ENCODE assay signal across 14 cellular contexts in genomic region chr21:44348861-44349260, GRCh38. TPM values are rescaled to one million over a fixed set of nuclear protein-coding genes. Genes with fewer than 3 reads are reported as not detected.
DNase-seq lines count a peak whose midpoint lies in the region; ATAC-seq and TF ChIP-seq lines count a peak whose summit lies in the region.
"Had no signal": no experiment of that assay in that cellular context is flagged by ENCODE, and none has a peak within 500 bp of the region (broad histone marks: within the 10 kb centered on the region; RNA-seq: fewer than 3 reads in every experiment).

No MANE protein-coding gene starts in this region.

- no peaks in the 10 kb centered on the region for H3K4me1 ChIP-seq in neuronal stem cell (ENCODE audit: control insufficient read depth in 2 of 2, insufficient read depth in 1 of 2, low read depth in 1 of 2, low read length in 2 of 2)
- H3K4me1 ChIP-seq: BE2C, HAP-1 had no signal

- peaks cover 15% of the 10 kb centered on the region for H3K27me3 ChIP-seq in CD4-positive, alpha-beta T cell (ENCODE audit: control insufficient read depth, insufficient read depth, low read length)
- H3K27me3 ChIP-seq in HL-60 (ENCODE audit: insufficient read depth, poor library complexity, severe bottlenecking) (no peaks in the 10 kb centered on the region), neuronal stem cell (ENCODE audit: control insufficient read depth in 3 of 3, insufficient read depth in 3 of 3, low read depth in 1 of 3, low read length in 3 of 3) (peaks cover 2 to 28% (median 8%) of the 10 kb centered on the region in 3 experiments)

- H2AFZ ChIP-seq in neuronal stem cell (ENCODE audit: low read length): no peak overlapping the region

- no peak overlapping the region for H4K91ac ChIP-seq in neuronal stem cell (ENCODE audit: low read depth, low read length, poor library complexity)

- H2BK15ac ChIP-seq in neuronal stem cell (ENCODE audit: low read length): peak overlapping the region; percentile 89

- peaks cover 2% of the 10 kb centered on the region for H3K79me1 ChIP-seq in neuronal stem cell (ENCODE audit: low read depth, low read length)

- ATAC-seq in CD4-positive, alpha-beta T cell (ENCODE audit: poor library complexity): no peak
- no peak for ATAC-seq in GM21825 (IDR thresholded peaks at IDR 0.05; ENCODE audit: unreplicated experiment)
- ATAC-seq in GM18520 (IDR thresholded peaks at IDR 0.05; ENCODE audit: unreplicated experiment): no peak

- WGBS in neuronal stem cell (ENCODE audit: extremely low coverage in 2 of 2, insufficient read length in 2 of 2, insufficient replicate concordance in 1 of 2), 2 donors: no CpG with 5 or more reads among the region's 19 CpGs

- no peak overlapping the region for H2BK5ac ChIP-seq in neuronal stem cell (ENCODE audit: low read length)

- peak overlapping the region; percentile 8 for H3K18ac ChIP-seq in neuronal stem cell (ENCODE audit: low read length)

- POLR2A ChIA-PET in CD4-positive, alpha-beta T cell (lab: Charles Lee): interaction anchor here (0.6 kb wide), 1 partner anchor 9 kb away, joined by 3 read pairs; no protein-coding TSS in a partner anchor

- no peak overlapping the region for H3K4me2 ChIP-seq in neuronal stem cell (ENCODE audit: insufficient read depth, low read length, poor library complexity, severe bottlenecking)

- no peak overlapping the region for H3K14ac ChIP-seq in neuronal stem cell (ENCODE audit: low read length)

- peaks cover 18% of the 10 kb centered on the region for H3K4me1 Mint-ChIP-seq in CD4-positive, alpha-beta T cell (ENCODE audit: low read depth)
- peaks cover 39% of the 10 kb centered on the region for H3K4me1 Mint-ChIP-seq in dendritic cell treated with granulocyte-macrophage colony-stimulating factor and Interleukin-4, amounts not matched to agents 40 ng/mL and 50 ng/mL, for 4 days (ENCODE audit: low read depth)

- H2BK12ac ChIP-seq in neuronal stem cell (ENCODE audit: low read length): peak overlapping the region; percentile 58

- intact Hi-C loops in CD4-positive, alpha-beta T cell (cut with DNase I, micrococcal nuclease): no loop called here
- intact Hi-C loops in dendritic cell treated with granulocyte-macrophage colony-stimulating factor and Interleukin-4, amounts not matched to agents 40 ng/mL and 50 ng/mL, for 4 days (cut with micrococcal nuclease): no loop called here

- H3K27ac ChIP-seq in CD4-positive, alpha-beta T cell (ENCODE audit: low read depth, low read length): no peak overlapping the region
- H3K27ac ChIP-seq in HL-60 (replicated peaks) (no peak overlapping the region), neuronal stem cell (replicated peaks; ENCODE audit: low read length) (no peak overlapping the region)

- CTCF ChIA-PET in CD4-positive, alpha-beta T cell (lab: Charles Lee): no interaction called here

- H3K36me3 ChIP-seq in neuronal stem cell (replicated peaks in 1 of 2; ENCODE audit: control insufficient read depth in 2 of 2, insufficient read depth in 2 of 2, low read length in 2 of 2): no peaks in the 10 kb centered on the region
- H3K36me3 ChIP-seq: BE2C, HAP-1 had no signal

- H3K4ac ChIP-seq in neuronal stem cell (ENCODE audit: low read length): no peak overlapping the region

- peak overlapping the region; percentile 31 for H2BK120ac ChIP-seq in neuronal stem cell (ENCODE audit: low read depth, low read length)

- peak overlapping the region; percentile 91 for H2AK5ac ChIP-seq in neuronal stem cell (ENCODE audit: low read depth, low read length)

- no peak overlapping the region for H3K27ac Mint-ChIP-seq in CD4-positive, alpha-beta T cell
- no peak overlapping the region for H3K27ac Mint-ChIP-seq in dendritic cell treated with granulocyte-macrophage colony-stimulating factor and Interleukin-4, amounts not matched to agents 40 ng/mL and 50 ng/mL, for 4 days

- H4K8ac ChIP-seq in neuronal stem cell (ENCODE audit: low read depth, low read length): no peak overlapping the region

- H3K9me3 ChIP-seq in CD4-positive, alpha-beta T cell (ENCODE audit: control insufficient read depth, low read length): no peaks in the 10 kb centered on the region
- H3K9me3 ChIP-seq in neuronal stem cell (replicated peaks in 1 of 2; ENCODE audit: control insufficient read depth in 2 of 2, insufficient read depth in 1 of 2, low read depth in 1 of 2, low read length in 2 of 2): no peaks in the 10 kb centered on the region
- H3K9me3 ChIP-seq: BE2C, HAP-1 had no signal

- H3K4me3 Mint-ChIP-seq in CD4-positive, alpha-beta T cell: peak overlapping the region; percentile 34
- peak overlapping the region; percentile 24 for H3K4me3 Mint-ChIP-seq in dendritic cell treated with granulocyte-macrophage colony-stimulating factor and Interleukin-4, amounts not matched to agents 40 ng/mL and 50 ng/mL, for 4 days

- H3K4me3 ChIP-seq in HL-60 (replicated peaks; ENCODE audit: insufficient read depth, low read length): peak overlapping the region; percentile 39; the same call in 1 of the 2 replicates
- H3K4me3 ChIP-seq in neuronal stem cell (ENCODE audit: low read length in 2 of 2): no peak overlapping the region
- H3K4me3 ChIP-seq: HAP-1 had no signal

- H3K23ac ChIP-seq in neuronal stem cell (ENCODE audit: low read depth, low read length, poor library complexity): peak overlapping the region; percentile 65

- no peaks in the 10 kb centered on the region for H3K36me3 Mint-ChIP-seq in CD4-positive, alpha-beta T cell (ENCODE audit: low read depth)
- H3K36me3 Mint-ChIP-seq in dendritic cell treated with granulocyte-macrophage colony-stimulating factor and Interleukin-4, amounts not matched to agents 40 ng/mL and 50 ng/mL, for 4 days (ENCODE audit: low read depth): no peaks in the 10 kb centered on the region

- no peaks in the 10 kb centered on the region for H3K9me3 Mint-ChIP-seq in CD4-positive, alpha-beta T cell
- no peaks in the 10 kb centered on the region for H3K9me3 Mint-ChIP-seq in dendritic cell treated with granulocyte-macrophage colony-stimulating factor and Interleukin-4, amounts not matched to agents 40 ng/mL and 50 ng/mL, for 4 days

- DNase-seq in CD4-positive, alpha-beta T cell: no peak
- DNase-seq in HL-60 (ENCODE audit: low read depth in 1 of 2, low spot score in 1 of 2) (no peak), neuronal stem cell (ENCODE audit: low spot score) (no peak), occipital lobe (lab: John Stamatoyannopoulos, UW) (no peak)
- DNase-seq: BE2C; EL; NCI-H146; NCI-H526 treated with DMSO at 0.1 percent for 48 hours; NK-92 treated with Interleukin-12 subunit alpha and Interleukin-12 subunit beta, amount 100 ng/mL, for 24 hours had no signal

- no peak overlapping the region for H3K9ac ChIP-seq in neuronal stem cell (ENCODE audit: low read depth, low read length, poor library complexity)

- TF ChIP-seq CTCF in CD4-positive, alpha-beta T cell (IDR thresholded peaks at IDR 0.05): no peak
- TF ChIP-seq CTCF in HL-60 (IDR thresholded peaks at IDR 0.05; ENCODE audit: insufficient read depth, low read length): no peak

- peaks cover 14% of the 10 kb centered on the region for H3K27me3 Mint-ChIP-seq in CD4-positive, alpha-beta T cell
- peaks cover 65% of the 10 kb centered on the region for H3K27me3 Mint-ChIP-seq in dendritic cell treated with granulocyte-macrophage colony-stimulating factor and Interleukin-4, amounts not matched to agents 40 ng/mL and 50 ng/mL, for 4 days

RNA-seq across cellular contexts. Expression of gene TRPM2, which starts 4.6 kb away (rescaled TPM):
- total RNA-seq in CD4-positive, alpha-beta T cell: 1 to 10 TPM; 1.9 to 2.9 TPM
- polyA plus RNA-seq in neuronal stem cell (2013, experiment 1 of 2): 0.03 TPM
- polyA plus RNA-seq in neuronal stem cell (2013, experiment 2 of 2): 0.03 TPM
- total RNA-seq in occipital lobe: 1.2 TPM
- polyA plus RNA-seq: AG04450 had no signal

RNA-seq across cellular contexts. Expression of gene CFAP410, which starts 9.7 kb away (rescaled TPM):
- total RNA-seq in CD4-positive, alpha-beta T cell: 10 to 100 TPM; 50.1 to 51.6 TPM
- polyA plus RNA-seq in neuronal stem cell (2013, experiment 1 of 2): 13.0 TPM
- 12.0 TPM for polyA plus RNA-seq in neuronal stem cell (2013, experiment 2 of 2)
- total RNA-seq in occipital lobe: 5.0 TPM

RNA-seq across cellular contexts. Expression of gene PFKL, which starts 49.0 kb away (rescaled TPM):
- total RNA-seq in CD4-positive, alpha-beta T cell: 100 to 1,000 TPM; 115 to 117 TPM
- 37.4 TPM for polyA plus RNA-seq in neuronal stem cell (2013, experiment 1 of 2)
- polyA plus RNA-seq in neuronal stem cell (2013, experiment 2 of 2): 35.9 TPM
- 107 TPM for total RNA-seq in occipital lobe
